In the genomic region with DNA sequence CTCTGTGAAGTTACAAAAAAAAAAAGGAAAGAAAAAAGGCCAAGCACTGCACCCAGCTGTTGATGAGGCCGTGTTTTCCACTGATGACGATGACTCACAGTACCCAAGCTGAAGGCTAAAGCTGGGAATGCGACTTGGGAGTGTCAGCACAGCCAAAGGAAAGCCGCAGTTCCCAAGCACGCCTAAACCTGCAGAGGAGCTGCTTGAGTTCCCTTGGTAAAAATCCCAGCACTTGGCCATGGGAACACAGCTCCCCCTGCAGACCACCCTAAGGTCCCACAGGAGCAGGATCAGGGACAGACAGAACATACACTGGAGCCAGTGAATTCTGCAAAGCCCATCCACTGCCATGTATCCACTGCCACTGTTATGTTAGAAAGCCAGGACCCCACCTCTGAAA, we compare ENCODE assay signal across 1 cellular context.
TF ChIP-seq lines count a peak whose summit lies in the region.

No MANE protein-coding gene starts in this region.

TF ChIP-seq in HepG2, 621 proteins besides CTCF, POLR2A, EP300 and RAD21 (continued from another document):
- TF ChIP-seq, protein P1, sequence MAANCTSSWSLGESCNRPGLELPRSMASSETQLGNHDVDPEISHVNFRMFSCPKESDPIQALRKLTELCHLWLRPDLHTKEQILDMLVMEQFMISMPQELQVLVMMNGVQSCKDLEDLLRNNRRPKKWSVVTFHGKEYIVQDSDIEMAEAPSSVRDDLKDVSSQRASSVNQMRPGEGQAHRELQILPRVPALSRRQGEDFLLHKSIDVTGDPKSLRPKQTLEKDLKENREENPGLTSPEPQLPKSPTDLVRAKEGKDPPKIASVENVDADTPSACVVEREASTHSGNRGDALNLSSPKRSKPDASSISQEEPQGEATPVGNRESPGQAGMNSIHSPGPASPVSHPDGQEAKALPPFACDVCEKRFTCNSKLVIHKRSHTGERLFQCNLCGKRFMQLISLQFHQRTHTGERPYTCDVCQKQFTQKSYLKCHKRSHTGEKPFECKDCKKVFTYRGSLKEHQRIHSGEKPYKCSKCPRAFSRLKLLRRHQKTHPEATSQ (CRISPR knock-in tag; IDR thresholded peaks at IDR 0.05; ENCODE audit: borderline replicate concordance) = no peak
- TF ChIP-seq ZNF343 (CRISPR knock-in tag; IDR thresholded peaks at IDR 0.05) (no peak), CAMTA2 (CRISPR knock-in tag; IDR thresholded peaks at IDR 0.05; ENCODE audit: borderline replicate concordance) (no peak), ETV5 (CRISPR knock-in tag; IDR thresholded peaks at IDR 0.05; ENCODE audit: borderline replicate concordance) (no peak), ZNF597 (CRISPR knock-in tag; IDR thresholded peaks at IDR 0.05) (no peak), TOE1 (CRISPR knock-in tag; IDR thresholded peaks at IDR 0.05) (no peak), ZNF782 (CRISPR knock-in tag; IDR thresholded peaks at IDR 0.05; ENCODE audit: borderline replicate concordance) (no peak), STAG1 (CRISPR knock-in tag; IDR thresholded peaks at IDR 0.05) (peak; percentile 52)
- TF ChIP-seq, protein P2, sequence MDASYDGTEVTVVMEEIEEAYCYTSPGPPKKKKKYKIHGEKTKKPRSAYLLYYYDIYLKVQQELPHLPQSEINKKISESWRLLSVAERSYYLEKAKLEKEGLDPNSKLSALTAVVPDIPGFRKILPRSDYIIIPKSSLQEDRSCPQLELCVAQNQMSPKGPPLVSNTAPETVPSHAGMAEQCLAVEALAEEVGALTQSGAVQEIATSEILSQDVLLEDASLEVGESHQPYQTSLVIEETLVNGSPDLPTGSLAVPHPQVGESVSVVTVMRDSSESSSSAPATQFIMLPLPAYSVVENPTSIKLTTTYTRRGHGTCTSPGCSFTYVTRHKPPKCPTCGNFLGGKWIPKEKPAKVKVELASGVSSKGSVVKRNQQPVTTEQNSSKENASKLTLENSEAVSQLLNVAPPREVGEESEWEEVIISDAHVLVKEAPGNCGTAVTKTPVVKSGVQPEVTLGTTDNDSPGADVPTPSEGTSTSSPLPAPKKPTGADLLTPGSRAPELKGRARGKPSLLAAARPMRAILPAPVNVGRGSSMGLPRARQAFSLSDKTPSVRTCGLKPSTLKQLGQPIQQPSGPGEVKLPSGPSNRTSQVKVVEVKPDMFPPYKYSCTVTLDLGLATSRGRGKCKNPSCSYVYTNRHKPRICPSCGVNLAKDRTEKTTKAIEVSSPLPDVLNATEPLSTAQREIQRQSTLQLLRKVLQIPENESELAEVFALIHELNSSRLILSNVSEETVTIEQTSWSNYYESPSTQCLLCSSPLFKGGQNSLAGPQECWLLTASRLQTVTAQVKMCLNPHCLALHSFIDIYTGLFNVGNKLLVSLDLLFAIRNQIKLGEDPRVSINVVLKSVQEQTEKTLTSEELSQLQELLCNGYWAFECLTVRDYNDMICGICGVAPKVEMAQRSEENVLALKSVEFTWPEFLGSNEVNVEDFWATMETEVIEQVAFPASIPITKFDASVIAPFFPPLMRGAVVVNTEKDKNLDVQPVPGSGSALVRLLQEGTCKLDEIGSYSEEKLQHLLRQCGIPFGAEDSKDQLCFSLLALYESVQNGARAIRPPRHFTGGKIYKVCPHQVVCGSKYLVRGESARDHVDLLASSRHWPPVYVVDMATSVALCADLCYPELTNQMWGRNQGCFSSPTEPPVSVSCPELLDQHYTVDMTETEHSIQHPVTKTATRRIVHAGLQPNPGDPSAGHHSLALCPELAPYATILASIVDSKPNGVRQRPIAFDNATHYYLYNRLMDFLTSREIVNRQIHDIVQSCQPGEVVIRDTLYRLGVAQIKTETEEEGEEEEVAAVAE (CRISPR knock-in tag; IDR thresholded peaks at IDR 0.05; ENCODE audit: borderline replicate concordance) = no peak
